ENCODE assay signal across 22 cellular contexts in genomic region chr2:231764752-231765151, GRCh38. TPM values are rescaled to one million over a fixed set of nuclear protein-coding genes. Genes with fewer than 3 reads are reported as not detected.
DNase-seq lines count a peak whose midpoint lies in the region; ATAC-seq and TF ChIP-seq lines count a peak whose summit lies in the region.
"Had no signal": no experiment of that assay in that cellular context is flagged by ENCODE, and none has a peak within 500 bp of the region (broad histone marks: within the 10 kb centered on the region; RNA-seq: fewer than 3 reads in every experiment).

No MANE protein-coding gene starts in this region.

- no peaks in the 10 kb centered on the region for H3K9me3 Mint-ChIP-seq in osteocyte (ENCODE audit: unreplicated experiment)
- H3K9me3 Mint-ChIP-seq: activated T-cell treated with anti-CD3 and anti-CD28 coated beads, Interleukin-2, amount 50 U/mL, for 72 hours; effector memory CD8-positive, alpha-beta T cell; T-cell had no signal

- H3K27ac Mint-ChIP-seq in osteocyte (ENCODE audit: unreplicated experiment): peak overlapping the region; percentile 36
- H3K27ac Mint-ChIP-seq: activated T-cell treated with anti-CD3 and anti-CD28 coated beads, Interleukin-2, amount 50 U/mL, for 72 hours; progenitor cell of endocrine pancreas; T-cell had no signal

- H3K4me1 Mint-ChIP-seq in osteocyte (ENCODE audit: unreplicated experiment): peaks cover 20% of the 10 kb centered on the region

- intact Hi-C loops in head of caudate nucleus (cut with DNase I): no loop called here

- no peaks in the 10 kb centered on the region for H3K36me3 Mint-ChIP-seq in osteocyte (ENCODE audit: unreplicated experiment)
- H3K36me3 Mint-ChIP-seq: T-cell had no signal

- no peak for ATAC-seq in HG03196 (IDR thresholded peaks at IDR 0.05; ENCODE audit: unreplicated experiment)
- ATAC-seq in esophagus mucosa: no peak
- ATAC-seq: effector memory CD8-positive, alpha-beta T cell; left lung; Panc1 had no signal

- H3K27me3 Mint-ChIP-seq in osteocyte (ENCODE audit: unreplicated experiment): no peaks in the 10 kb centered on the region
- H3K27me3 Mint-ChIP-seq: effector memory CD8-positive, alpha-beta T cell; progenitor cell of endocrine pancreas; T-cell had no signal

- H3K4me3 Mint-ChIP-seq in osteocyte (ENCODE audit: unreplicated experiment): no peak overlapping the region
- H3K4me3 Mint-ChIP-seq: activated T-cell treated with anti-CD3 and anti-CD28 coated beads, Interleukin-2, amount 50 U/mL, for 72 hours; effector memory CD8-positive, alpha-beta T cell; T-cell had no signal

- no peak for TF ChIP-seq CTCF in osteocyte (IDR thresholded peaks at IDR 0.05)

- DNase-seq in EL (peak; percentile 3), NCI-H526 treated with DMSO at 0.1 percent for 48 hours (lab: John Stamatoyannopoulos, UW) (peak; percentile 97), head of caudate nucleus (peak in 26 of 42 donors; percentile 7 to 61 (median 34)), osteocyte (ENCODE audit: extremely low spot score, unreplicated experiment) (no peak), SHP77 (lab: John Stamatoyannopoulos, UW) (no peak), NCI-H748 (lab: John Stamatoyannopoulos, UW; ENCODE audit: unreplicated experiment) (no peak)
- DNase-seq: activated CD8-positive, alpha-beta memory T cell treated with anti-CD3 and anti-CD28 coated beads for 24 hours; activated naive CD4-positive, alpha-beta T cell treated with anti-CD3 and anti-CD28 coated beads, Interleukin-2, amount 50 U/mL, for 16 hours; activated T-cell treated with anti-CD3 and anti-CD28 coated beads, Interleukin-2, amount 50 U/mL, for 72 hours; cerebellar nuclear complex; effector memory CD8-positive, alpha-beta T cell; GDM1; HCEC 1CT; left lung; NCI-H1417; stimulated activated CD4-positive, alpha-beta T cell treated with anti-CD3 and anti-CD28 coated beads, Interleukin-4, amount 100 ng/mL, for 1 hour; stimulated activated naive CD4-positive, alpha-beta T cell treated with Interleukin-2 at 50 U/mL for 16 hours; T-cell had no signal

RNA-seq across cellular contexts. Expression of gene PDE6D, which starts 16.3 kb away (rescaled TPM):
- total RNA-seq in osteocyte: 16.9 and 17.6 TPM in 2 replicates
- total RNA-seq in esophagus mucosa: 18.5 TPM

RNA-seq across cellular contexts. Expression of gene COPS7B, which starts 21.5 kb away (rescaled TPM):
- total RNA-seq in osteocyte: 34.3 and 35.7 TPM in 2 replicates
- total RNA-seq in esophagus mucosa: 16.8 TPM

RNA-seq across cellular contexts. Expression of gene PTMA, which starts 56.4 kb away (rescaled TPM):
- total RNA-seq in osteocyte (709 and 776 TPM in 2 replicates), esophagus mucosa (924 TPM)

Comparison
In these comparisons a context has a peak if more than half of its experiments do, and no peak if none do; other contexts are left out.
1. DNase-seq: peak in EL (single experiment), NCI-H526 treated with DMSO at 0.1 percent for 48 hours (single experiment) and head of caudate nucleus (26 of 42); none in osteocyte (single experiment), SHP77 (0 of 2) and NCI-H748 (single experiment).